Comparison of ENCODE assay signal across 16 cellular contexts in genomic region chr11:73359341-73359740, GRCh38. TPM values are rescaled to one million over a fixed set of nuclear protein-coding genes. Genes with fewer than 3 reads are reported as not detected.
A peak's percentile ranks its signal among the peaks of the same experiment; 100 is the strongest.
DNase-seq lines count a peak whose midpoint lies in the region; ATAC-seq and TF ChIP-seq lines count a peak whose summit lies in the region.
"Had no signal": no experiment of that assay in that cellular context is flagged by ENCODE, and none has a peak within 500 bp of the region (broad histone marks: within the 10 kb centered on the region; RNA-seq: fewer than 3 reads in every experiment).

No MANE protein-coding gene starts in this region.

- H3K9me2 ChIP-seq in GM23248 (ENCODE audit: insufficient read depth) = no peaks in the 10 kb centered on the region

- peaks cover 5% of the 10 kb centered on the region; the same call in 1 of the 2 replicates for H3F3A ChIP-seq in GM23248 (ENCODE audit: insufficient read depth)

- H3K36me3 ChIP-seq in GM23248 (ENCODE audit: low read depth) = peaks cover 23% of the 10 kb centered on the region
- H3K36me3 ChIP-seq in mammary epithelial cell (ENCODE audit: insufficient read depth, low read length) = peaks cover 4% of the 10 kb centered on the region

- H3K79me2 ChIP-seq in GM23248 (ENCODE audit: insufficient read depth) = no peaks in the 10 kb centered on the region; the same call in 1 of the 2 replicates
- no peaks in the 10 kb centered on the region for H3K79me2 ChIP-seq in mammary epithelial cell (ENCODE audit: insufficient read depth, low read length)

- BruUV-seq in mammary epithelial cell (replicated peaks; lab: Mats Ljungman, UMichigan) = no TSS peak

- ATAC-seq in right cardiac atrium (peak; percentile 63 to 71), GM21528 (IDR thresholded peaks at IDR 0.05; ENCODE audit: low FRiP score, unreplicated experiment) (no peak), GM21423 (IDR thresholded peaks at IDR 0.05; ENCODE audit: unreplicated experiment) (no peak)
- ATAC-seq: activated naive CD8-positive, alpha-beta T cell treated with anti-CD3 and anti-CD28 coated beads, Interleukin-2, amount 50 U/mL, for 24 hours; foreskin keratinocyte; PC-3 had no signal

- H3K27ac ChIP-seq in GM23248 = peak overlapping the region; percentile 81
- no peak overlapping the region for H3K27ac ChIP-seq in mammary epithelial cell (ENCODE audit: insufficient read depth, low read depth, low read length)
- H3K27ac ChIP-seq in right cardiac atrium (ENCODE audit: low read length) = no peak overlapping the region
- H3K27ac ChIP-seq: foreskin keratinocyte had no signal

- no peaks in the 10 kb centered on the region for H4K20me1 ChIP-seq in GM23248 (ENCODE audit: insufficient read depth)
- no peaks in the 10 kb centered on the region for H4K20me1 ChIP-seq in mammary epithelial cell (ENCODE audit: insufficient read depth, low read length)

- in situ Hi-C loops in GM23248 (cut with MboI) = no loop called here
- in situ Hi-C loops in mammary epithelial cell (cut with MboI; ENCODE audit: low sequenced_read_pairs in 2 of 2) = no loop called here

- TF ChIP-seq CTCF in mammary epithelial cell (conservative IDR thresholded peaks at IDR 0.05 in 1 of 2, IDR thresholded peaks at IDR 0.05 in 1 of 2; ENCODE audit: extremely low read depth in 1 of 2, insufficient read depth in 1 of 2, low read depth in 1 of 2, low read length in 2 of 2) = no peak

- H3K4me1 ChIP-seq in GM23248 (ENCODE audit: insufficient read depth) (peaks cover 4% of the 10 kb centered on the region; the same call in 1 of the 2 replicates), mammary epithelial cell (ENCODE audit: insufficient read depth, low read length) (peaks cover 7% of the 10 kb centered on the region), right cardiac atrium (ENCODE audit: control insufficient read depth, insufficient read depth, low read length) (no peaks in the 10 kb centered on the region)
- H3K4me1 ChIP-seq: foreskin keratinocyte had no signal

- intact Hi-C loops in mammary epithelial cell (cut with micrococcal nuclease) (no loop called here), right cardiac atrium (cut with DNase I) (no loop called here)

- H3K27me3 ChIP-seq in GM23248 (replicated peaks; ENCODE audit: insufficient read depth) (no peaks in the 10 kb centered on the region), mammary epithelial cell (ENCODE audit: insufficient read depth, low read length) (no peaks in the 10 kb centered on the region), right cardiac atrium (ENCODE audit: control insufficient read depth, insufficient read depth) (no peaks in the 10 kb centered on the region)
- H3K27me3 ChIP-seq: foreskin keratinocyte had no signal

- H3K9ac ChIP-seq in GM23248 (peak overlapping the region; percentile 73), mammary epithelial cell (ENCODE audit: insufficient read depth, low read length) (no peak overlapping the region)

- no peak overlapping the region for H3K4me3 ChIP-seq in GM23248
- H3K4me3 ChIP-seq in mammary epithelial cell (replicated peaks in 1 of 3; ENCODE audit: insufficient read depth in 1 of 3, low read depth in 2 of 3, low read length in 3 of 3) = no peak overlapping the region
- no peak overlapping the region for H3K4me3 ChIP-seq in right cardiac atrium (ENCODE audit: low read length)

- 52 to 54% methylated on average over 11 of the region's 11 CpGs for WGBS in GM23248 (ENCODE audit: low coverage in 1 of 2, low lambda C conversion rate in 2 of 2, missing lambda C conversion rate in 2 of 2), 2 experiments
- WGBS in mammary epithelial cell (ENCODE audit: low coverage, missing lambda C conversion rate) = 35% methylated on average over 7 of the region's 11 CpGs
- WGBS in right cardiac atrium = 63% methylated on average over 11 of the region's 11 CpGs

- DNase-seq in GM23248 = peak; percentile 89
- DNase-seq in mammary epithelial cell = peak; percentile 34
- peak; percentile 80 to 88 (median 87) for DNase-seq in right cardiac atrium
- peak; percentile 67 for DNase-seq in stromal cell of bone marrow (ENCODE audit: low read depth)
- DNase-seq in SKM-1 (lab: John Stamatoyannopoulos, UW; ENCODE audit: unreplicated experiment) = no peak
- DNase-seq in RKO (ENCODE audit: low spot score) = no peak
- DNase-seq: activated CD4-positive, CD25-positive, alpha-beta regulatory T cell; activated naive CD8-positive, alpha-beta T cell treated with anti-CD3 and anti-CD28 coated beads, Interleukin-2, amount 50 U/mL, for 24 hours; dermis blood vessel endothelial cell; foreskin keratinocyte; H9; Karpas-422; NCI-H1694 treated with DMSO at 0.1 percent for 48 hours; PC-3 had no signal

- H2AFZ ChIP-seq in GM23248 (no peak overlapping the region), mammary epithelial cell (ENCODE audit: low read depth, low read length) (peak overlapping the region; percentile 21)

- H3K4me2 ChIP-seq in GM23248 (ENCODE audit: unreplicated experiment) = peak overlapping the region; percentile 25
- H3K4me2 ChIP-seq in mammary epithelial cell (ENCODE audit: insufficient read depth, low read depth, low read length) = peak overlapping the region; percentile 28

- dilution Hi-C loops in mammary epithelial cell (cut with HindIII; ENCODE audit: low sequenced_read_pairs) = no loop called here

- H3K9me3 ChIP-seq in GM23248 (ENCODE audit: low read depth) = no peaks in the 10 kb centered on the region
- H3K9me3 ChIP-seq in mammary epithelial cell (replicated peaks; ENCODE audit: insufficient read depth, low read length) = no peaks in the 10 kb centered on the region
- H3K9me3 ChIP-seq in right cardiac atrium (ENCODE audit: control insufficient read depth, low read length) = no peaks in the 10 kb centered on the region

- CTCF ChIA-PET in mammary epithelial cell (lab: Charles Lee; ENCODE audit: low non-redundant PET) = no interaction called here

RNA-seq across cellular contexts. Expression of gene RELT, which starts 16.9 kb away (rescaled TPM):
- total RNA-seq in GM23248 (2014; rRNA removed; shearing (Covaris generic)) = 7.1 and 8.2 TPM in 2 replicates
- polyA plus RNA-seq in GM23248 (2016; fragmentation: Nextera tagmentation; extraction: Ambion mirVana) (2.8 and 2.9 TPM in 2 replicates), mammary epithelial cell (5.1 TPM), right cardiac atrium (4.1 TPM)
- total RNA-seq in mammary epithelial cell (10 to 100 TPM in 1 of 2 donors, 1 to 10 TPM in 1; 4.5 to 10.2 TPM), right cardiac atrium (10 to 100 TPM in 1 of 4 donors, 1 to 10 TPM in 3; 3.9 to 11.2 (median 7.0) TPM)
- polyA minus RNA-seq in mammary epithelial cell = 8.6 TPM

RNA-seq across cellular contexts. Expression of gene ARHGEF17, which starts 51.3 kb away (rescaled TPM):
- total RNA-seq in GM23248 (2014; rRNA removed; shearing (Covaris generic)) = 23.5 and 24.2 TPM in 2 replicates
- polyA plus RNA-seq in GM23248 (2016; fragmentation: Nextera tagmentation; extraction: Ambion mirVana) (15.3 and 16.5 TPM in 2 replicates), mammary epithelial cell (12.1 TPM), right cardiac atrium (34.0 TPM)
- total RNA-seq in mammary epithelial cell (10 to 100 TPM; 19.5 to 25.4 TPM), right cardiac atrium (10 to 100 TPM; 47.6 to 53.8 (median 49.3) TPM)
- 17.2 TPM for polyA minus RNA-seq in mammary epithelial cell

Comparison
In these comparisons a context has a peak if more than half of its experiments do, and no peak if none do; other contexts are left out.
1. DNase-seq: peak in GM23248 (single experiment), mammary epithelial cell (single experiment), right cardiac atrium (3 of 3) and stromal cell of bone marrow (single experiment); none in SKM-1 (single experiment) and RKO (single experiment).
2. ATAC-seq: peak in right cardiac atrium (2 of 2); none in GM21528 (single experiment) and GM21423 (single experiment).